In the genomic region with DNA sequence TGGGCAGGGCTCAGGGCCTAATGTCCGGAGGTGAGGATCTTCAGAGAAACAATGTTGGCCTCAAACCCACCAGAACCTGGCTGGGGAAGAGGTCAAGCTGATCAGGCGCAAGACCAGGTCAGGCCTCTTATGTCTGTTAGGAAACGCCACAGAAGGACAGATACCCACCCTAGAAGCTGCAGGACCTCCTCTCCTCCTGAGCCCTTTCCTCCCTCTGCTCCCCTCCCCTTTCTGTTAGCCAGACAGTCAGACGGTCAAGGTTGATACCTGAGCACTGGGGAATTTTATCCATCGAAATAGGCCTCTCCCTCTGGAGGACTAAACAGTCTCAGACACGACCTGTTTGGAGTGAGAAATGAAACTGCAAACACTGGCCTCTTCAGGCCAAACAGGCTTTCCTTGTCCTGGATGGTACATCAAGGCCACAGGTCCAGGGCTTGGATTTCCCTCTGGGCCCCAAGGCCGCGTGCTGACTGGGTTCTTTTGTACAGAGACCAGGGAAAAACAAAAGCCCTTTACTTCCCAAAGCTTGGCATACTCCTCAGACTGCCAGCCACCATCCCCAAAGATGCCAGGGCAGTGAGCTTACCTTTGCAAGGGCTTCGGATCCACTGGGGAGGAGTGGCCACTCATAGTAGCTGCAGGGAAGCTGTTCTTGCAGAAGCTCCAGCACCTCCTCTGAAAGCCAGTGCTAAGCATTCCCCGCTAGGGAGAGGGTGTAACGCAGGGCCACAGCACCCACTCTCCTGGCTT, we compare ENCODE assay signal across 14 cellular contexts.
DNase-seq lines count a peak whose midpoint lies in the region; ATAC-seq, FAIRE-seq and TF ChIP-seq lines count a peak whose summit lies in the region.
"Had no signal": no experiment of that assay in that cellular context is flagged by ENCODE, and none has a peak within 500 bp of the region (broad histone marks: within the 10 kb centered on the region; RNA-seq: fewer than 3 reads in every experiment).

No MANE protein-coding gene starts in this region.

- H2AFZ ChIP-seq in HepG2 (ENCODE audit: low read length), result no peak overlapping the region

- no peaks in the 10 kb centered on the region for H3K79me2 ChIP-seq in HepG2 (ENCODE audit: insufficient read depth, low read length)

- no peak for TF ChIP-seq CTCF in cardiac muscle cell (IDR thresholded peaks at IDR 0.05; ENCODE audit: low read depth, low read length)
- TF ChIP-seq CTCF in right atrium auricular region (IDR thresholded peaks at IDR 0.05), result no peak
- TF ChIP-seq CTCF in WERI-Rb-1 (IDR thresholded peaks at IDR 0.05; ENCODE audit: low read depth, low read length), result no peak
- TF ChIP-seq CTCF in HepG2 (CRISPR knock-in tag; IDR thresholded peaks at IDR 0.05), result peak; percentile 76
- TF ChIP-seq CTCF in endothelial cell (IDR thresholded peaks at IDR 0.05; ENCODE audit: unreplicated experiment), result no peak

- peak overlapping the region; percentile 44 for H3K9ac ChIP-seq in HepG2 (ENCODE audit: insufficient read depth, low read depth, low read length)

- H3K36me3 ChIP-seq in cardiac muscle cell, result no peaks in the 10 kb centered on the region
- no peaks in the 10 kb centered on the region for H3K36me3 ChIP-seq in right atrium auricular region
- peaks cover 36% of the 10 kb centered on the region for H3K36me3 ChIP-seq in WERI-Rb-1
- peaks cover 8% of the 10 kb centered on the region in 2 experiments for H3K36me3 ChIP-seq in HepG2 (replicated peaks in 1 of 2; ENCODE audit: control insufficient read depth in 1 of 2, insufficient read depth in 2 of 2, low read length in 2 of 2)
- H3K36me3 ChIP-seq: transverse colon had no signal

- H3K4me1 ChIP-seq in cardiac muscle cell (ENCODE audit: low read depth) (peaks cover 21% of the 10 kb centered on the region), right atrium auricular region (peaks cover 0 to 24% of the 10 kb centered on the region in 2 donors), HepG2 (ENCODE audit: insufficient read depth, low read length) (peaks cover 34% of the 10 kb centered on the region)

- CTCF ChIA-PET in HepG2 (lab: Yijun Ruan, JAX; ENCODE audit: low intra/inter-chr PET ratio, low total read pairs), result interaction anchor here (1.4 to 1.6 kb wide), 2 partner anchors 11 to 366 kb away, joined by 4 to 5 read pairs; no protein-coding TSS in a partner anchor

- H3K4me3 Mint-ChIP-seq in endothelial cell (ENCODE audit: unreplicated experiment), result no peak overlapping the region

- no TSS peak for BruUV-seq in HepG2 (replicated peaks; lab: Mats Ljungman, UMichigan)

- no peaks in the 10 kb centered on the region; the same call in 1 of the 2 replicates for H4K20me1 ChIP-seq in HepG2 (ENCODE audit: insufficient read depth, low read length)

- no peaks in the 10 kb centered on the region for H3K27me3 ChIP-seq in cardiac muscle cell
- no peaks in the 10 kb centered on the region for H3K27me3 ChIP-seq in right atrium auricular region
- no peaks in the 10 kb centered on the region for H3K27me3 ChIP-seq in WERI-Rb-1 (ENCODE audit: insufficient read depth, low read depth, severe bottlenecking)
- H3K27me3 ChIP-seq in HepG2 (ENCODE audit: control insufficient read depth in 1 of 2, insufficient read depth in 2 of 2, low read length in 2 of 2), result no peaks in the 10 kb centered on the region
- H3K27me3 ChIP-seq: transverse colon had no signal

- H3K9me3 Mint-ChIP-seq in endothelial cell (ENCODE audit: unreplicated experiment), result no peaks in the 10 kb centered on the region

- peak; percentile 95 for ATAC-seq in HepG2
- ATAC-seq: left ventricle myocardium superior, sciatic nerve had no signal

- H3K4me3 ChIP-seq in cardiac muscle cell (no peak overlapping the region), right atrium auricular region (no peak overlapping the region), WERI-Rb-1 (ENCODE audit: low read depth, low read length) (no peak overlapping the region), HepG2 (replicated peaks in 1 of 3; ENCODE audit: insufficient read depth in 1 of 3, low read depth in 2 of 3, low read length in 3 of 3) (peak overlapping the region in 1 of 3 experiments; percentile 45; a peak in 2 of 6 replicates)
- H3K4me3 ChIP-seq: transverse colon had no signal

- POLR2A ChIA-PET in HepG2 (lab: Yijun Ruan, JAX), result interaction anchor here (0.9 to 1.9 kb wide), 5 partner anchors 25 to 242 kb away, joined by 3 to 9 read pairs (median 5); no protein-coding TSS in a partner anchor

- H3K9me3 ChIP-seq in cardiac muscle cell (ENCODE audit: low read depth) (no peaks in the 10 kb centered on the region), right atrium auricular region (no peaks in the 10 kb centered on the region), WERI-Rb-1 (ENCODE audit: severe bottlenecking) (no peaks in the 10 kb centered on the region), HepG2 (ENCODE audit: low read length) (no peaks in the 10 kb centered on the region)
- H3K9me3 ChIP-seq: transverse colon had no signal

- H3K27ac Mint-ChIP-seq in endothelial cell (ENCODE audit: unreplicated experiment), result no peak overlapping the region

- no peak; the same call in 1 of the 2 replicates for TF ChIP-seq RAD21 in HepG2 (CRISPR knock-in tag; IDR thresholded peaks at IDR 0.05)

- peak in 1 of 2 experiments; percentile 77; a peak in 2 of 4 replicates for TF ChIP-seq EP300 in HepG2 (IDR thresholded peaks at IDR 0.05; ENCODE audit: low read depth in 2 of 2, low read length in 2 of 2)
- TF ChIP-seq EP300 in HepG2 (CRISPR knock-in tag; IDR thresholded peaks at IDR 0.05; ENCODE audit: borderline replicate concordance), result peak; percentile 72

- peaks cover 17% of the 10 kb centered on the region for H3K27me3 Mint-ChIP-seq in endothelial cell (ENCODE audit: unreplicated experiment)

- no peak for TF ChIP-seq POLR2A in HepG2 (IDR thresholded peaks at IDR 0.05; ENCODE audit: insufficient read depth in 1 of 2, low read depth in 2 of 2, low read length in 2 of 2)

- peaks cover 9% of the 10 kb centered on the region for H3K36me3 Mint-ChIP-seq in endothelial cell (ENCODE audit: low read depth, unreplicated experiment)

- H3K4me1 Mint-ChIP-seq in endothelial cell (ENCODE audit: unreplicated experiment), result no peaks in the 10 kb centered on the region

- in situ Hi-C loops in HepG2 (cut with HindIII; ENCODE audit: extremely low pct_ligation_motif_present, low pct_unique_long_range_greater_than_20kb), result loop anchor here (10.0 kb wide), 1 partner anchor 474 kb away; no protein-coding TSS in a partner anchor

- DNase-seq in cardiac muscle cell (ENCODE audit: low read depth in 1 of 2, low spot score in 1 of 2) (no peak), right atrium auricular region (ENCODE audit: low spot score) (no peak), WERI-Rb-1 (no peak), HepG2 (ENCODE audit: low spot score) (peak; percentile 96), COR-L47 (lab: John Stamatoyannopoulos, UW) (no peak), endothelial cell (ENCODE audit: low spot score) (no peak), cerebellum (ENCODE audit: low spot score) (no peak), activated gamma-delta T cell (lab: John Stamatoyannopoulos, UW) (no peak)
- DNase-seq: left ventricle myocardium superior; NCI-H1048; stimulated activated CD4-positive, alpha-beta T cell treated with anti-CD3 and anti-CD28 coated beads, Interleukin-2, amount 100 ng/mL, for 48 hours; transverse colon had no signal

- 10% methylated on average over 10 of the region's 11 CpGs for WGBS in HepG2 (ENCODE audit: low lambda C conversion rate)

- H3K4me2 ChIP-seq in HepG2 (ENCODE audit: low read depth, low read length), result peak overlapping the region; percentile 62

- H3K27ac ChIP-seq in cardiac muscle cell, result peak overlapping the region; percentile 55
- no peak overlapping the region for H3K27ac ChIP-seq in right atrium auricular region
- 0 out of 2 replicates have a peak overlapping the region, but pooled peaks have one; percentile 11 for H3K27ac ChIP-seq in WERI-Rb-1
- H3K27ac ChIP-seq in HepG2 (ENCODE audit: extremely low read length, insufficient read depth, low read length), result peak overlapping the region; percentile 74
- H3K27ac ChIP-seq: transverse colon had no signal

- intact Hi-C loops in HepG2 (cut with micrococcal nuclease; ENCODE audit: unreplicated experiment), result loop anchor here (1.0 to 10.0 kb wide), 6 partner anchors 40 to 364 kb away; a partner anchor contains a TSS

- FAIRE-seq in HepG2 (lab: Jason Lieb, UNC), result peak; percentile 98
- FAIRE-seq: astrocyte had no signal

TF ChIP-seq in HepG2, 621 proteins besides CTCF, POLR2A, EP300 and RAD21 (continues in another document):
- no peak for TF ChIP-seq ZNF10 (CRISPR knock-in tag; IDR thresholded peaks at IDR 0.05; ENCODE audit: borderline replicate concordance, low read depth)
- TF ChIP-seq JUND (CRISPR knock-in tag; IDR thresholded peaks at IDR 0.05), result no peak
- peak; percentile 87 for TF ChIP-seq PHF21A (CRISPR knock-in tag; IDR thresholded peaks at IDR 0.05)
- TF ChIP-seq, protein P1, sequence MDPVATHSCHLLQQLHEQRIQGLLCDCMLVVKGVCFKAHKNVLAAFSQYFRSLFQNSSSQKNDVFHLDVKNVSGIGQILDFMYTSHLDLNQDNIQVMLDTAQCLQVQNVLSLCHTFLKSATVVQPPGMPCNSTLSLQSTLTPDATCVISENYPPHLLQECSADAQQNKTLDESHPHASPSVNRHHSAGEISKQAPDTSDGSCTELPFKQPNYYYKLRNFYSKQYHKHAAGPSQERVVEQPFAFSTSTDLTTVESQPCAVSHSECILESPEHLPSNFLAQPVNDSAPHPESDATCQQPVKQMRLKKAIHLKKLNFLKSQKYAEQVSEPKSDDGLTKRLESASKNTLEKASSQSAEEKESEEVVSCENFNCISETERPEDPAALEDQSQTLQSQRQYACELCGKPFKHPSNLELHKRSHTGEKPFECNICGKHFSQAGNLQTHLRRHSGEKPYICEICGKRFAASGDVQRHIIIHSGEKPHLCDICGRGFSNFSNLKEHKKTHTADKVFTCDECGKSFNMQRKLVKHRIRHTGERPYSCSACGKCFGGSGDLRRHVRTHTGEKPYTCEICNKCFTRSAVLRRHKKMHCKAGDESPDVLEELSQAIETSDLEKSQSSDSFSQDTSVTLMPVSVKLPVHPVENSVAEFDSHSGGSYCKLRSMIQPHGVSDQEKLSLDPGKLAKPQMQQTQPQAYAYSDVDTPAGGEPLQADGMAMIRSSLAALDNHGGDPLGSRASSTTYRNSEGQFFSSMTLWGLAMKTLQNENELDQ (CRISPR knock-in tag; IDR thresholded peaks at IDR 0.05; ENCODE audit: borderline replicate concordance), result no peak
- TF ChIP-seq ZNF672 (CRISPR knock-in tag; IDR thresholded peaks at IDR 0.05), result no peak
- TF ChIP-seq ZNF317 (CRISPR knock-in tag; IDR thresholded peaks at IDR 0.05), result peak; percentile 65; the same call in 1 of the 2 replicates
- TF ChIP-seq RFX5 (IDR thresholded peaks at IDR 0.05; ENCODE audit: low read depth, low read length), result no peak
- no peak for TF ChIP-seq HES4 (CRISPR knock-in tag; IDR thresholded peaks at IDR 0.05; ENCODE audit: borderline replicate concordance)
- TF ChIP-seq, protein P2, sequence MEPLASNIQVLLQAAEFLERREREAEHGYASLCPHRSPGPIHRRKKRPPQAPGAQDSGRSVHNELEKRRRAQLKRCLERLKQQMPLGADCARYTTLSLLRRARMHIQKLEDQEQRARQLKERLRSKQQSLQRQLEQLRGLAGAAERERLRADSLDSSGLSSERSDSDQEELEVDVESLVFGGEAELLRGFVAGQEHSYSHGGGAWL (CRISPR knock-in tag; IDR thresholded peaks at IDR 0.05), result 0 out of 2 replicates have a peak, but pooled peaks have one; percentile 34

Comparison
In these comparisons a context has a peak if more than half of its experiments do, and no peak if none do; other contexts are left out.
1. H3K27ac ChIP-seq: peak in cardiac muscle cell (single experiment), WERI-Rb-1 (single experiment) and HepG2 (single experiment); none in right atrium auricular region (0 of 2).